ENCODE assay signal across 1 cellular context in the genomic region with DNA sequence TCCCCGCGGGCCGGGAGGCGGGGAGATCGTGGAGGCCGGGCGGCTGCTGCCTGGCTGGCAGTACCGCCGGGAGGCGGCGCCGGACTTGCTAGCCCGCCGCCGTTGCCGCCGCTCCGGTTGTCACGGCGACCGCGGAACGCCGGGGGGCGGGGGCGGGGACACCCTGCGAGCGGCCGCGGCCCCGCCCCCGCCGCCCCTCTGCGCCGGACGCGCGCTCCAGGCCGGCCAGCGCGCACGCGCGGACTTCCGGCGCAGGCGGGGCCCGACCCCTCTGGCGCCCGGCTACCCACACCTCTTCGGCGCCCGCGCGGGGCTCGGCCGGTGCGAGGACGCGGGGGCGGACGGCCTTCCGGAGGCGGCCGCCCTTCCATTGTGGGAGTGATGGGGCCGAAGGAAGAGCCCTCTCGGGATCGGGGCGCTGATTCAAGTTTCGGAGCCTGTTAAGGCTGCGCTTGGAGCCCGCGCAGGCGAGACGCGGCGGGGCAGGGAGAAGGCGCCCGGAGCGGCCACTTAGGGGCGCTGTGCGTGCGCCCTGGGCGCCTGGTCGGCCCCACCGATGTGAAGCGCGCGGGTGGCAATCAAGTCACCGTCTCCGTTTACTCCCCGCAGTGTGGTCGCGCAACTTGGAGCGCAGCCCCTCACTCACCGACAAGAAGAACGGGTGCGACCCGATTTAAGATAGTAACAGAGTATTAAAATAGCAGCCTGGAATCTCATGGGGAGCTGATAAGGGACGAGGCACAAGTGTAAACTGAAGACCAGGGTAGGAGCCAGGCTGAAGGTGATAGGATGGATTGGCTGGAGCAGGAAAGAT.
TF ChIP-seq lines count a peak whose summit lies in the region.

No MANE protein-coding gene starts in this region.

TF ChIP-seq in HepG2, 621 proteins besides CTCF, POLR2A, EP300 and RAD21 (continues in another document):
- TF ChIP-seq, protein P1, sequence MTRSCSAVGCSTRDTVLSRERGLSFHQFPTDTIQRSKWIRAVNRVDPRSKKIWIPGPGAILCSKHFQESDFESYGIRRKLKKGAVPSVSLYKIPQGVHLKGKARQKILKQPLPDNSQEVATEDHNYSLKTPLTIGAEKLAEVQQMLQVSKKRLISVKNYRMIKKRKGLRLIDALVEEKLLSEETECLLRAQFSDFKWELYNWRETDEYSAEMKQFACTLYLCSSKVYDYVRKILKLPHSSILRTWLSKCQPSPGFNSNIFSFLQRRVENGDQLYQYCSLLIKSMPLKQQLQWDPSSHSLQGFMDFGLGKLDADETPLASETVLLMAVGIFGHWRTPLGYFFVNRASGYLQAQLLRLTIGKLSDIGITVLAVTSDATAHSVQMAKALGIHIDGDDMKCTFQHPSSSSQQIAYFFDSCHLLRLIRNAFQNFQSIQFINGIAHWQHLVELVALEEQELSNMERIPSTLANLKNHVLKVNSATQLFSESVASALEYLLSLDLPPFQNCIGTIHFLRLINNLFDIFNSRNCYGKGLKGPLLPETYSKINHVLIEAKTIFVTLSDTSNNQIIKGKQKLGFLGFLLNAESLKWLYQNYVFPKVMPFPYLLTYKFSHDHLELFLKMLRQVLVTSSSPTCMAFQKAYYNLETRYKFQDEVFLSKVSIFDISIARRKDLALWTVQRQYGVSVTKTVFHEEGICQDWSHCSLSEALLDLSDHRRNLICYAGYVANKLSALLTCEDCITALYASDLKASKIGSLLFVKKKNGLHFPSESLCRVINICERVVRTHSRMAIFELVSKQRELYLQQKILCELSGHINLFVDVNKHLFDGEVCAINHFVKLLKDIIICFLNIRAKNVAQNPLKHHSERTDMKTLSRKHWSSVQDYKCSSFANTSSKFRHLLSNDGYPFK (CRISPR knock-in tag; IDR thresholded peaks at IDR 0.05; ENCODE audit: borderline replicate concordance), result peak; percentile 43; the same call in 1 of the 2 replicates
- TF ChIP-seq ADNP (CRISPR knock-in tag; IDR thresholded peaks at IDR 0.05) (0 out of 2 replicates have a peak, but pooled peaks have one; percentile 12), ZNF552 (CRISPR knock-in tag; IDR thresholded peaks at IDR 0.05; ENCODE audit: borderline replicate concordance) (no peak), ZNF883 (CRISPR knock-in tag; IDR thresholded peaks at IDR 0.05; ENCODE audit: not compliant biosample characterization) (no peak), FOXA1 (IDR thresholded peaks at IDR 0.05) (no peak), FOXA1 (CRISPR knock-in tag; IDR thresholded peaks at IDR 0.05) (no peak), RFX3 (CRISPR knock-in tag; IDR thresholded peaks at IDR 0.05) (peak; percentile 67), TSC22D2 (CRISPR knock-in tag; IDR thresholded peaks at IDR 0.05; ENCODE audit: borderline replicate concordance) (peak; percentile 22; the same call in 1 of the 2 replicates), ATF7-NPFF (CRISPR knock-in tag; IDR thresholded peaks at IDR 0.05; ENCODE audit: low read depth) (peak; percentile 54; the same call in 1 of the 2 replicates), MTF1 (CRISPR knock-in tag; IDR thresholded peaks at IDR 0.05) (no peak), ZNF589 (CRISPR knock-in tag; conservative IDR thresholded peaks at IDR 0.05) (no peak), SOX6 (IDR thresholded peaks at IDR 0.05) (no peak), SOX6 (CRISPR knock-in tag; IDR thresholded peaks at IDR 0.05) (peak; percentile 48; the same call in 1 of the 2 replicates), ZNF780A (CRISPR knock-in tag; IDR thresholded peaks at IDR 0.05) (no peak), TOPORS (CRISPR knock-in tag; IDR thresholded peaks at IDR 0.05) (peak; percentile 71; the same call in 1 of the 2 replicates), YEATS4 (CRISPR knock-in tag; IDR thresholded peaks at IDR 0.05; ENCODE audit: borderline replicate concordance) (peak; percentile 61), FOXM1 (CRISPR knock-in tag; IDR thresholded peaks at IDR 0.05) (no peak), TAF1 (CRISPR knock-in tag; IDR thresholded peaks at IDR 0.05) (no peak), PHF21A (CRISPR knock-in tag; IDR thresholded peaks at IDR 0.05) (peak; percentile 54; the same call in 1 of the 2 replicates), MAF1 (CRISPR knock-in tag; IDR thresholded peaks at IDR 0.05; ENCODE audit: borderline replicate concordance) (0 out of 2 replicates have a peak, but pooled peaks have one; percentile 47), TBL1XR1 (IDR thresholded peaks at IDR 0.05; ENCODE audit: borderline replicate concordance, low read length, partially characterized antibody) (no peak), ZNF501 (CRISPR knock-in tag; IDR thresholded peaks at IDR 0.05) (peak; percentile 89), ZBTB8A (CRISPR knock-in tag; IDR thresholded peaks at IDR 0.05; ENCODE audit: borderline replicate concordance, low read depth) (peak; percentile 40; the same call in 1 of the 2 replicates), SKI (IDR thresholded peaks at IDR 0.05; ENCODE audit: partially characterized antibody) (peak; percentile 57), SRSF9 (IDR thresholded peaks at IDR 0.05; ENCODE audit: borderline replicate concordance, insufficient read depth, low read depth, low read length, poor library complexity, severe bottlenecking) (no peak), SMAD1 (CRISPR knock-in tag; IDR thresholded peaks at IDR 0.05; ENCODE audit: borderline replicate concordance, low read depth) (no peak), MXI1 (IDR thresholded peaks at IDR 0.05; ENCODE audit: borderline replicate concordance, low read depth, low read length) (peak; percentile 82; the same call in 2 of the 3 replicates), SIX1 (CRISPR knock-in tag; IDR thresholded peaks at IDR 0.05; ENCODE audit: borderline replicate concordance) (no peak), TARDBP (CRISPR knock-in tag; IDR thresholded peaks at IDR 0.05) (0 out of 2 replicates have a peak, but pooled peaks have one; percentile 32), ZNF652 (CRISPR knock-in tag; IDR thresholded peaks at IDR 0.05; ENCODE audit: borderline replicate concordance, low read depth) (no peak), ONECUT2 (CRISPR knock-in tag; IDR thresholded peaks at IDR 0.05) (no peak), ZNF430 (CRISPR knock-in tag; IDR thresholded peaks at IDR 0.05) (peak; percentile 58; the same call in 1 of the 2 replicates), JARID2 (CRISPR knock-in tag; IDR thresholded peaks at IDR 0.05; ENCODE audit: insufficient replicate concordance) (no peak), ZNF556 (CRISPR knock-in tag; IDR thresholded peaks at IDR 0.05; ENCODE audit: borderline replicate concordance) (peak; percentile 74; the same call in 1 of the 2 replicates), ZNF496 (CRISPR knock-in tag; IDR thresholded peaks at IDR 0.05; ENCODE audit: insufficient replicate concordance) (no peak)
- TF ChIP-seq, protein P2, sequence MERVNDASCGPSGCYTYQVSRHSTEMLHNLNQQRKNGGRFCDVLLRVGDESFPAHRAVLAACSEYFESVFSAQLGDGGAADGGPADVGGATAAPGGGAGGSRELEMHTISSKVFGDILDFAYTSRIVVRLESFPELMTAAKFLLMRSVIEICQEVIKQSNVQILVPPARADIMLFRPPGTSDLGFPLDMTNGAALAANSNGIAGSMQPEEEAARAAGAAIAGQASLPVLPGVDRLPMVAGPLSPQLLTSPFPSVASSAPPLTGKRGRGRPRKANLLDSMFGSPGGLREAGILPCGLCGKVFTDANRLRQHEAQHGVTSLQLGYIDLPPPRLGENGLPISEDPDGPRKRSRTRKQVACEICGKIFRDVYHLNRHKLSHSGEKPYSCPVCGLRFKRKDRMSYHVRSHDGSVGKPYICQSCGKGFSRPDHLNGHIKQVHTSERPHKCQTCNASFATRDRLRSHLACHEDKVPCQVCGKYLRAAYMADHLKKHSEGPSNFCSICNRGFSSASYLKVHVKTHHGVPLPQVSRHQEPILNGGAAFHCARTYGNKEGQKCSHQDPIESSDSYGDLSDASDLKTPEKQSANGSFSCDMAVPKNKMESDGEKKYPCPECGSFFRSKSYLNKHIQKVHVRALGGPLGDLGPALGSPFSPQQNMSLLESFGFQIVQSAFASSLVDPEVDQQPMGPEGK (CRISPR knock-in tag; IDR thresholded peaks at IDR 0.05), result peak; percentile 15
- TF ChIP-seq, protein P3, sequence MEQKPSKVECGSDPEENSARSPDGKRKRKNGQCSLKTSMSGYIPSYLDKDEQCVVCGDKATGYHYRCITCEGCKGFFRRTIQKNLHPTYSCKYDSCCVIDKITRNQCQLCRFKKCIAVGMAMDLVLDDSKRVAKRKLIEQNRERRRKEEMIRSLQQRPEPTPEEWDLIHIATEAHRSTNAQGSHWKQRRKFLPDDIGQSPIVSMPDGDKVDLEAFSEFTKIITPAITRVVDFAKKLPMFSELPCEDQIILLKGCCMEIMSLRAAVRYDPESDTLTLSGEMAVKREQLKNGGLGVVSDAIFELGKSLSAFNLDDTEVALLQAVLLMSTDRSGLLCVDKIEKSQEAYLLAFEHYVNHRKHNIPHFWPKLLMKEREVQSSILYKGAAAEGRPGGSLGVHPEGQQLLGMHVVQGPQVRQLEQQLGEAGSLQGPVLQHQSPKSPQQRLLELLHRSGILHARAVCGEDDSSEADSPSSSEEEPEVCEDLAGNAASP (CRISPR knock-in tag; IDR thresholded peaks at IDR 0.05; ENCODE audit: borderline replicate concordance), result 0 out of 2 replicates have a peak, but pooled peaks have one; percentile 12
- TF ChIP-seq, protein P4, sequence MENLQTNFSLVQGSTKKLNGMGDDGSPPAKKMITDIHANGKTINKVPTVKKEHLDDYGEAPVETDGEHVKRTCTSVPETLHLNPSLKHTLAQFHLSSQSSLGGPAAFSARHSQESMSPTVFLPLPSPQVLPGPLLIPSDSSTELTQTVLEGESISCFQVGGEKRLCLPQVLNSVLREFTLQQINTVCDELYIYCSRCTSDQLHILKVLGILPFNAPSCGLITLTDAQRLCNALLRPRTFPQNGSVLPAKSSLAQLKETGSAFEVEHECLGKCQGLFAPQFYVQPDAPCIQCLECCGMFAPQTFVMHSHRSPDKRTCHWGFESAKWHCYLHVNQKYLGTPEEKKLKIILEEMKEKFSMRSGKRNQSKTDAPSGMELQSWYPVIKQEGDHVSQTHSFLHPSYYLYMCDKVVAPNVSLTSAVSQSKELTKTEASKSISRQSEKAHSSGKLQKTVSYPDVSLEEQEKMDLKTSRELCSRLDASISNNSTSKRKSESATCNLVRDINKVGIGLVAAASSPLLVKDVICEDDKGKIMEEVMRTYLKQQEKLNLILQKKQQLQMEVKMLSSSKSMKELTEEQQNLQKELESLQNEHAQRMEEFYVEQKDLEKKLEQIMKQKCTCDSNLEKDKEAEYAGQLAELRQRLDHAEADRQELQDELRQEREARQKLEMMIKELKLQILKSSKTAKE (CRISPR knock-in tag; IDR thresholded peaks at IDR 0.05; ENCODE audit: borderline replicate concordance), result no peak
- TF ChIP-seq, protein P5, sequence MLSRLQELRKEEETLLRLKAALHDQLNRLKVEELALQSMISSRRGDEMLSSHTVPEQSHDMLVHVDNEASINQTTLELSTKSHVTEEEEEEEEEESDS (CRISPR knock-in tag; IDR thresholded peaks at IDR 0.05; ENCODE audit: borderline replicate concordance), result no peak
- TF ChIP-seq, protein P6, sequence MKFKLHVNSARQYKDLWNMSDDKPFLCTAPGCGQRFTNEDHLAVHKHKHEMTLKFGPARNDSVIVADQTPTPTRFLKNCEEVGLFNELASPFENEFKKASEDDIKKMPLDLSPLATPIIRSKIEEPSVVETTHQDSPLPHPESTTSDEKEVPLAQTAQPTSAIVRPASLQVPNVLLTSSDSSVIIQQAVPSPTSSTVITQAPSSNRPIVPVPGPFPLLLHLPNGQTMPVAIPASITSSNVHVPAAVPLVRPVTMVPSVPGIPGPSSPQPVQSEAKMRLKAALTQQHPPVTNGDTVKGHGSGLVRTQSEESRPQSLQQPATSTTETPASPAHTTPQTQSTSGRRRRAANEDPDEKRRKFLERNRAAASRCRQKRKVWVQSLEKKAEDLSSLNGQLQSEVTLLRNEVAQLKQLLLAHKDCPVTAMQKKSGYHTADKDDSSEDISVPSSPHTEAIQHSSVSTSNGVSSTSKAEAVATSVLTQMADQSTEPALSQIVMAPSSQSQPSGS (CRISPR knock-in tag; IDR thresholded peaks at IDR 0.05), result 0 out of 2 replicates have a peak, but pooled peaks have one; percentile 24
- TF ChIP-seq, protein P7, sequence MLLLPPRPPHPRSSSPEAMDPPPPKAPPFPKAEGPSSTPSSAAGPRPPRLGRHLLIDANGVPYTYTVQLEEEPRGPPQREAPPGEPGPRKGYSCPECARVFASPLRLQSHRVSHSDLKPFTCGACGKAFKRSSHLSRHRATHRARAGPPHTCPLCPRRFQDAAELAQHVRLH (CRISPR knock-in tag; IDR thresholded peaks at IDR 0.05; ENCODE audit: borderline replicate concordance, low read depth), result peak; percentile 55; the same call in 1 of the 2 replicates
- TF ChIP-seq, protein P8, sequence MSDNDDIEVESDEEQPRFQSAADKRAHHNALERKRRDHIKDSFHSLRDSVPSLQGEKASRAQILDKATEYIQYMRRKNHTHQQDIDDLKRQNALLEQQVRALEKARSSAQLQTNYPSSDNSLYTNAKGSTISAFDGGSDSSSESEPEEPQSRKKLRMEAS (IDR thresholded peaks at IDR 0.05), result peak; percentile 36
- TF ChIP-seq, protein P9, sequence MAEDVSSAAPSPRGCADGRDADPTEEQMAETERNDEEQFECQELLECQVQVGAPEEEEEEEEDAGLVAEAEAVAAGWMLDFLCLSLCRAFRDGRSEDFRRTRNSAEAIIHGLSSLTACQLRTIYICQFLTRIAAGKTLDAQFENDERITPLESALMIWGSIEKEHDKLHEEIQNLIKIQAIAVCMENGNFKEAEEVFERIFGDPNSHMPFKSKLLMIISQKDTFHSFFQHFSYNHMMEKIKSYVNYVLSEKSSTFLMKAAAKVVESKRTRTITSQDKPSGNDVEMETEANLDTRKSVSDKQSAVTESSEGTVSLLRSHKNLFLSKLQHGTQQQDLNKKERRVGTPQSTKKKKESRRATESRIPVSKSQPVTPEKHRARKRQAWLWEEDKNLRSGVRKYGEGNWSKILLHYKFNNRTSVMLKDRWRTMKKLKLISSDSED (CRISPR knock-in tag; IDR thresholded peaks at IDR 0.05), result no peak
- TF ChIP-seq, protein P10, sequence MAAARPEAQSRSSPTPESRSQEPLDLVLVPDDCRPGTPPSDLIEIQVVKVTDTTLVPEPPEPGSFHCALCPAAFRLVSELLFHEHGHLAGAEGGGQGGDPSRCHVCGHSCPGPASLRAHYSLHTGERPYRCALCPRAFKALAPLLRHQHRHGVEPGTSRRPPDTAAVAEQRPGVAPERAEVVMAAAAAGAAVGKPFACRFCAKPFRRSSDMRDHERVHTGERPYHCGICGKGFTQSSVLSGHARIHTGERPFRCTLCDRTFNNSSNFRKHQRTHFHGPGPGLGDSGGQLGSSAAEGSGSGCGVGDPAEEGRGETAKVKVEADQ (CRISPR knock-in tag; IDR thresholded peaks at IDR 0.05; ENCODE audit: borderline replicate concordance), result 0 out of 2 replicates have a peak, but pooled peaks have one; percentile 30
- TF ChIP-seq, protein P11, sequence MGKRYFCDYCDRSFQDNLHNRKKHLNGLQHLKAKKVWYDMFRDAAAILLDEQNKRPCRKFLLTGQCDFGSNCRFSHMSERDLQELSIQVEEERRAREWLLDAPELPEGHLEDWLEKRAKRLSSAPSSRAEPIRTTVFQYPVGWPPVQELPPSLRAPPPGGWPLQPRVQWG (CRISPR knock-in tag; IDR thresholded peaks at IDR 0.05; ENCODE audit: borderline replicate concordance, low read depth), result no peak
- TF ChIP-seq, protein P12, sequence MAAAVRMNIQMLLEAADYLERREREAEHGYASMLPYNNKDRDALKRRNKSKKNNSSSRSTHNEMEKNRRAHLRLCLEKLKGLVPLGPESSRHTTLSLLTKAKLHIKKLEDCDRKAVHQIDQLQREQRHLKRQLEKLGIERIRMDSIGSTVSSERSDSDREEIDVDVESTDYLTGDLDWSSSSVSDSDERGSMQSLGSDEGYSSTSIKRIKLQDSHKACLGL (CRISPR knock-in tag; IDR thresholded peaks at IDR 0.05), result no peak
